8 cellular contexts compared by ENCODE assay signal in the genomic region with DNA sequence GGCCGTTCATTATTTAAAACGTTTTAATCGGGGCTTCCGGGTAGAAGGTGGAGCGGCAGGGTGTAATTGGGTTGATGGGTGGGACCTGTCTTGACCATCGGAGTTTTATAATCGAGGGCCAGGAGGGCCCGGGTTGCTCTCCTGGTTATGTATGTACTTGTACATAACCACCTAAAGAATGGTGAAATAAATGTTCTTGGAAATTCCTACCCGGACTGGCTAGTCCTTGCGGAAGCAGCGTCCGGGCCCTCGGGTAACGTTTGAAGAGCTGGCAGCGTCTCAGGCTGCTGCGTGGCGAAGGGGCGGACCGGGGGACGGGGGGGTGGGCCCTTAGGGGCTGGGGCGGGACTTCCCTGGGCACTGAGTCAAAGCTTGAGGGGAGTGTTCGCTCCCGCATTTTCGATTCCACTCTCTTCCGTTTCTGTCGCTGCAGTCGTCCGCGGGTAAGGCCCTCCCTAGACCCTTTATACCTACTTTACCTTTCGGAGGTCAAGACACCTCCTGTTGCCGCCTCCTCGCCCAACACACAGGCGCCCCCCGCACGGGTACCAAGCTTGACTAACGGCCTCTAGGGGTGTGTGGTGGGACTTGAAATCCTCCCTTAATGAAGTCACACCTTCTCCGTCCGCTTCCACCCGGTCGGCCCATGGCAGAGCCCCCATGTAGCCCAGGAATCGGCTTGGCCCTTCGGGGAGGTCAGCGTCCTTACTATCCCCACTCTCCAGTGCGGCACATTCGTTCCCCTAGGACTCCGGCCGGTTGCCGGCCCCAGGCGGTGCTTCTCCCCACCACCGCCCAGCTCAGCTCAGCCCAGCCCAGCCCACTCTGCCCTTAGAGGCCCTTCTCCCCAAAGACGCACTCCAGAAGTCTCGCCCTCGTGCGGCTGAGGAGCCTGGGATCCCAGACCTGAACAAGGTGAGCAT. TPM values are rescaled to one million over a fixed set of nuclear protein-coding genes. Genes with fewer than 3 reads are reported as not detected.
DNase-seq lines count a peak whose midpoint lies in the region; ATAC-seq lines count a peak whose summit lies in the region.

A gene with protein sequence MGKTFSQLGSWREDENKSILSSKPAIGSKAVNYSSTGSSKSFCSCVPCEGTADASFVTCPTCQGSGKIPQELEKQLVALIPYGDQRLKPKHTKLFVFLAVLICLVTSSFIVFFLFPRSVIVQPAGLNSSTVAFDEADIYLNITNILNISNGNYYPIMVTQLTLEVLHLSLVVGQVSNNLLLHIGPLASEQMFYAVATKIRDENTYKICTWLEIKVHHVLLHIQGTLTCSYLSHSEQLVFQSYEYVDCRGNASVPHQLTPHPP (plus strand): TSS at position 396 of the 923 bp plus-strand sequence. CDS start 1,167 bp downstream, outside the sequence.

- peak; percentile 71 for ATAC-seq in GM21529 (IDR thresholded peaks at IDR 0.05; ENCODE audit: unreplicated experiment)
- ATAC-seq in activated CD4-positive, CD25-positive, alpha-beta regulatory T cell treated with anti-CD3 and anti-CD28 coated beads, Interleukin-2, amount 50 U/mL, for 24 hours: peak; percentile 93 to 94

- DNase-seq in DMS53 treated with DMSO at 0.1 percent for 48 hours (lab: John Stamatoyannopoulos, UW; ENCODE audit: unreplicated experiment) (peak; percentile 78), LHCN-M2 (ENCODE audit: low read depth) (peak; percentile 69), cerebellum (ENCODE audit: low spot score) (peak; percentile 28), kidney glomerular epithelial cell (lab: John Stamatoyannopoulos, UW) (peak; percentile 76), NCI-H1436 (lab: John Stamatoyannopoulos, UW) (no peak)
- DNase-seq in stimulated activated CD4-positive, alpha-beta T cell treated with anti-CD3 and anti-CD28 coated beads, Interleukin-1b, Interleukin-23, amount 100 ng/mL, for 24 hours (ENCODE audit: low read depth in 4 of 4, low spot score in 1 of 4): peak; percentile 53 to 68 (median 57)

RNA-seq across cellular contexts. Expression of the gene that starts here (rescaled TPM):
- total RNA-seq in LHCN-M2 (2014; rRNA removed): 2.7 and 5.0 TPM in 2 replicates
- polyA plus RNA-seq in LHCN-M2 (2012): 5.9 TPM
- 4.4 TPM for total RNA-seq in cerebellum
